ENCODE assay signal across 1 cellular context in the genomic region with DNA sequence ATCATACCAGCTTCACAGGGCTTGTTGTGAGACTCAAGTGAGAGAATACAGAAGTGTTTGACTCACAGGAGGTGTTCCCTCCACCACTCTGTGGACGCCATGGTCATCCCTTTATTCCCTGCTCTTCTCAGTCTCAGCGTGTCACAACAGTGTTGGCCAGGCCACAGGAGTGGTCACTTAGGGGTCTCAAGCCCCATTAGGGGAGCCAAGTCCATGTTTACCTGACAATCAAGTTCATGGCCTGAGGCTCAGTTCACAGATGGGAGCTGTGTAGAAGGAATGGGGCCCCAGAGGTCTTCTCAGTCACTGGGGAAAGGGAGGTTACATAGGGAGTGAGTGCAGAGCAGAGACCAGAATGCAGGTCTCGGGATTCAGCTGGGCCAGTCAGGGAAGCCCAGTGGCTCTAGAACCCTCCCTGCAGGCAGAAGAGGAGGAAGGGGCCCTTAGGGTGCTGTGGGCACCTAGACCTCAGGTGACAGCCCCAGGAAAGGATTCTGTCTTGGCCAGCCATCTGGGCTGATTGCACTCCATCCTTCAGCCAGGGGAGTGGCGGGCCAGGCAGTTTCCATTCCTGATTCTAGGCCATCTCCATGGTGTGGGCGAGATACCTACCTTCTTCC.
TF ChIP-seq lines count a peak whose summit lies in the region.

No MANE protein-coding gene starts in this region.

TF ChIP-seq in K562, 482 proteins besides CTCF, POLR2A, EP300 and RAD21:
- TF ChIP-seq ZNF75A (CRISPR knock-in tag; IDR thresholded peaks at IDR 0.05) (no peak), MYBL2 (IDR thresholded peaks at IDR 0.05; ENCODE audit: low read depth) (no peak), MYBL2 (CRISPR knock-in tag; IDR thresholded peaks at IDR 0.05; ENCODE audit: borderline replicate concordance) (no peak), MLX (CRISPR knock-in tag; conservative IDR thresholded peaks at IDR 0.05) (no peak), GABPB1 (CRISPR knock-in tag; IDR thresholded peaks at IDR 0.05) (no peak), POLR2AphosphoS2 (IDR thresholded peaks at IDR 0.05; ENCODE audit: low read length) (no peak)
- TF ChIP-seq, protein P1, sequence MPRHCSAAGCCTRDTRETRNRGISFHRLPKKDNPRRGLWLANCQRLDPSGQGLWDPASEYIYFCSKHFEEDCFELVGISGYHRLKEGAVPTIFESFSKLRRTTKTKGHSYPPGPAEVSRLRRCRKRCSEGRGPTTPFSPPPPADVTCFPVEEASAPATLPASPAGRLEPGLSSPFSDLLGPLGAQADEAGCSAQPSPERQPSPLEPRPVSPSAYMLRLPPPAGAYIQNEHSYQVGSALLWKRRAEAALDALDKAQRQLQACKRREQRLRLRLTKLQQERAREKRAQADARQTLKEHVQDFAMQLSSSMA (CRISPR knock-in tag; IDR thresholded peaks at IDR 0.05): no peak
TF ChIP-seq in K562: peak in this region for 0.
